Comparison of ENCODE assay signal across 9 cellular contexts in genomic region chr2:238425505-238425978, GRCh38. TPM values are rescaled to one million over a fixed set of nuclear protein-coding genes. Genes with fewer than 3 reads are reported as not detected.
A peak's percentile ranks its signal among the peaks of the same experiment; 100 is the strongest.
DNase-seq lines count a peak whose midpoint lies in the region; ATAC-seq, FAIRE-seq and TF ChIP-seq lines count a peak whose summit lies in the region.
"Had no signal": no experiment of that assay in that cellular context is flagged by ENCODE, and none has a peak within 500 bp of the region (broad histone marks: within the 10 kb centered on the region; RNA-seq: fewer than 3 reads in every experiment).

No MANE protein-coding gene starts in this region.

- CTCF ChIA-PET in naive thymus-derived CD4-positive, alpha-beta T cell (lab: Charles Lee): interaction anchor here (0.7 kb wide), 1 partner anchor 133 kb away, joined by 3 read pairs; no protein-coding TSS in a partner anchor

- H3K27me3 Mint-ChIP-seq in astrocyte (ENCODE audit: low read depth, unreplicated experiment): no peaks in the 10 kb centered on the region
- H3K27me3 Mint-ChIP-seq in naive thymus-derived CD4-positive, alpha-beta T cell: peaks cover 0 to 2% (median 0%) of the 10 kb centered on the region in 5 donors

- H2AFZ ChIP-seq in astrocyte (ENCODE audit: low read depth, low read length): peak overlapping the region; percentile 16

- H3K4me1 ChIP-seq in BLaER1: peaks cover 41% of the 10 kb centered on the region
- H3K4me1 ChIP-seq in astrocyte (ENCODE audit: insufficient read depth, low read length): peaks cover 49% of the 10 kb centered on the region
- H3K4me1 ChIP-seq in naive thymus-derived CD4-positive, alpha-beta T cell (ENCODE audit: control insufficient read depth in 2 of 2, insufficient read depth in 2 of 2, low read length in 2 of 2): peaks cover 3 to 15% of the 10 kb centered on the region in 2 donors

- no peak for ATAC-seq in naive thymus-derived CD4-positive, alpha-beta T cell
- ATAC-seq in HG03439 (IDR thresholded peaks at IDR 0.05; ENCODE audit: unreplicated experiment): no peak

- H3K9me3 Mint-ChIP-seq in astrocyte (ENCODE audit: unreplicated experiment): peaks cover 4% of the 10 kb centered on the region
- peaks cover 0 to 7% (median 3%) of the 10 kb centered on the region in 11 donors for H3K9me3 Mint-ChIP-seq in naive thymus-derived CD4-positive, alpha-beta T cell

- DNase-seq in HTR-8/SVneo (ENCODE audit: insufficient read length, low spot score) (no peak), astrocyte (ENCODE audit: low read depth) (no peak), amniotic stem cell (lab: John Stamatoyannopoulos, UW) (no peak), HPDE6-E6E7 (ENCODE audit: extremely low spot score) (no peak)
- DNase-seq in naive thymus-derived CD4-positive, alpha-beta T cell: no peak
- DNase-seq in stimulated activated CD4-positive, alpha-beta T cell treated with anti-CD3 and anti-CD28 coated beads, Interleukin-2, amount 100 ng/mL, for 24 hours: no peak
- DNase-seq: activated CD4-positive, CD25-positive, alpha-beta regulatory T cell treated with anti-CD3 and anti-CD28 coated beads, Interleukin-2, amount 50 U/mL, for 72 hours had no signal

- FAIRE-seq in HTR-8/SVneo (lab: Jason Lieb, UNC) (peak; percentile 78), astrocyte (lab: Jason Lieb, UNC) (no peak)

- peaks cover 20% of the 10 kb centered on the region for H3K36me3 ChIP-seq in BLaER1
- peaks cover 5% of the 10 kb centered on the region for H3K36me3 ChIP-seq in astrocyte (ENCODE audit: insufficient read depth, low read length)
- peaks cover 0 to 4% (median 0%) of the 10 kb centered on the region in 3 experiments for H3K36me3 ChIP-seq in naive thymus-derived CD4-positive, alpha-beta T cell (ENCODE audit: control insufficient read depth in 2 of 3, insufficient read depth in 3 of 3, low read length in 3 of 3)

- H3K4me1 Mint-ChIP-seq in astrocyte (ENCODE audit: low read depth, unreplicated experiment): peaks cover 23% of the 10 kb centered on the region
- H3K4me1 Mint-ChIP-seq in naive thymus-derived CD4-positive, alpha-beta T cell: peaks cover 18 to 40% (median 36%) of the 10 kb centered on the region in 7 donors

- peaks cover 35% of the 10 kb centered on the region for H3K79me2 ChIP-seq in astrocyte (ENCODE audit: insufficient read depth, low read length)

- no peak for TF ChIP-seq CTCF in astrocyte (IDR thresholded peaks at IDR 0.05; ENCODE audit: insufficient read depth, low read depth, low read length)

- H3K4me3 ChIP-seq in BLaER1: peak overlapping the region; percentile 89
- H3K4me3 ChIP-seq in astrocyte (ENCODE audit: insufficient read depth, low read depth, low read length): peak overlapping the region; percentile 81
- no peak overlapping the region for H3K4me3 ChIP-seq in naive thymus-derived CD4-positive, alpha-beta T cell (ENCODE audit: low read length)

- H4K20me1 ChIP-seq in BLaER1: no peaks in the 10 kb centered on the region; the same call in 1 of the 2 replicates
- H4K20me1 ChIP-seq in astrocyte (ENCODE audit: insufficient read depth, low read length): no peaks in the 10 kb centered on the region

- intact Hi-C loops in naive thymus-derived CD4-positive, alpha-beta T cell (cut with micrococcal nuclease): loop anchor here in 1 of 2 donors (5.0 to 10.0 kb wide), 2 partner anchors 53 to 751 kb away; no protein-coding TSS in a partner anchor

- POLR2A ChIA-PET in naive thymus-derived CD4-positive, alpha-beta T cell (lab: Charles Lee): no interaction called here

- peak overlapping the region; percentile 93; the same call in 1 of the 2 replicates for H3K9ac ChIP-seq in BLaER1
- H3K9ac ChIP-seq in astrocyte (ENCODE audit: low read length): peak overlapping the region; percentile 99

- H3K27me3 ChIP-seq in BLaER1 (no peaks in the 10 kb centered on the region), astrocyte (ENCODE audit: insufficient read depth, low read length) (no peaks in the 10 kb centered on the region)
- no peaks in the 10 kb centered on the region for H3K27me3 ChIP-seq in naive thymus-derived CD4-positive, alpha-beta T cell (ENCODE audit: control insufficient read depth in 2 of 2, insufficient read depth in 2 of 2, low read length in 2 of 2)

- H3K9me3 ChIP-seq in BLaER1 (peaks cover 22% of the 10 kb centered on the region), astrocyte (ENCODE audit: insufficient read depth, low read depth, low read length) (peaks cover 5% of the 10 kb centered on the region)
- no peaks in the 10 kb centered on the region for H3K9me3 ChIP-seq in naive thymus-derived CD4-positive, alpha-beta T cell (ENCODE audit: control insufficient read depth in 2 of 3, low read length in 3 of 3)

- H3K27ac ChIP-seq in BLaER1 (peak overlapping the region; percentile 96), astrocyte (ENCODE audit: low read depth, low read length) (peak overlapping the region; percentile 96)
- peak overlapping the region; percentile 80 for H3K27ac ChIP-seq in naive thymus-derived CD4-positive, alpha-beta T cell (ENCODE audit: low read depth, low read length)

- peaks cover 8% of the 10 kb centered on the region for H3K36me3 Mint-ChIP-seq in astrocyte (ENCODE audit: low read depth, unreplicated experiment)
- H3K36me3 Mint-ChIP-seq in naive thymus-derived CD4-positive, alpha-beta T cell: peaks cover 6 to 19% (median 13%) of the 10 kb centered on the region in 5 donors

- peak overlapping the region; percentile 84 for H3K4me3 Mint-ChIP-seq in astrocyte (ENCODE audit: unreplicated experiment)
- H3K4me3 Mint-ChIP-seq in naive thymus-derived CD4-positive, alpha-beta T cell: peak overlapping the region; percentile 1 to 96 (median 42)

- peak overlapping the region; percentile 88 for H3K4me2 ChIP-seq in BLaER1
- peak overlapping the region; percentile 99 for H3K4me2 ChIP-seq in astrocyte (ENCODE audit: low read length)

- H3K27ac Mint-ChIP-seq in astrocyte (ENCODE audit: unreplicated experiment): no peak overlapping the region
- peak overlapping the region in 7 of 9 donors; percentile 2 to 70 (median 41) for H3K27ac Mint-ChIP-seq in naive thymus-derived CD4-positive, alpha-beta T cell

RNA-seq across cellular contexts. Expression of gene ASB1, which starts 1.2 kb away (rescaled TPM):
- 30.6 and 31.7 TPM in 2 replicates for total RNA-seq in astrocyte
- total RNA-seq in naive thymus-derived CD4-positive, alpha-beta T cell: 10 to 100 TPM; 25.0 to 55.2 (median 33.1) TPM
- 10 to 100 TPM; 17.5 to 29.3 TPM for polyA plus RNA-seq in naive thymus-derived CD4-positive, alpha-beta T cell
